ENCODE assay signal across 1 cellular context in the genomic region with DNA sequence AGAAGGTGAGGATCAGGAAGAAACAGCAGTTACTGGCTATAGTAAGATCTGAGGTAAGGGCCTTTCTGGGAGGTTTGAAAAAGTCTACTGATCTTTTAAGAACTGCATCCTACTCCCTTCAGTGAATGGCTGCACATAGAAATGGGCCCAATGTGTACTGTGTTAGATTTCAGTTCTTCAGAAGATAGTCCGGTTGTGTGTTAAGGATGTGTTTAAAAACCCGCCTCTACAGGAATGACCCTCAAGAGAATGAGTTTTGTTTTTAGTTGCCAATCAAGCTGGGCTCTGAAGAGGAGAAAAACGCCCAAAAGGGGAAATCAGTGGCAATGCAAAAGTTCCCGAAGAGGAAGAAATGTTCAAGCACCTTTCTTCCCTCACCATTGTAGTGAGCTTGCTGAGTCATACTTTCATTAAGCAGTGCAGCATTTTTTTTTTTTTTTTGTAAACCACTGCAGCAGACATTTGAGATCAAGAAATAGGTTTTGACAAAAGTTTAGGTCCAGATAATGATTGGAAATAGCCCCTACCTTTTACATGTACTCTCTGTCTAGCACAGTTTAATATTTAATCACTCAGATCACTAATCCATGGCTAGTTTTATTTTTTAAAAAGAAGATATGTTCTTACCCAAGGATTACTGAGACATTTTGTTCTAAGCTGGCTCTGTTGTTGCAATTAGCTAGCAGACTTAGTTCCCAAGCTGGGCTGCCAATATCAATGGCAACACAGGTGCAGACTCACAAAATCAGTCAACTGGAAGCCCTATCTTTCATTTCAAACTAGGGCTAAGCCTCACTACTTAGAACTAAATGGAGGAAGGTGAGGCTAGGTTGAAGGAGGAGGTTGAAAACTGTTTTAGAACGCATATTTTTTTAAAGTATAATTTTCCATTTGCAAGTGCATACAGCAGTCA.
TF ChIP-seq lines count a peak whose summit lies in the region.

No MANE protein-coding gene starts in this region.

TF ChIP-seq in IMR-90, 13 proteins besides CTCF, POLR2A, EP300 and RAD21:
- TF ChIP-seq, protein P1, sequence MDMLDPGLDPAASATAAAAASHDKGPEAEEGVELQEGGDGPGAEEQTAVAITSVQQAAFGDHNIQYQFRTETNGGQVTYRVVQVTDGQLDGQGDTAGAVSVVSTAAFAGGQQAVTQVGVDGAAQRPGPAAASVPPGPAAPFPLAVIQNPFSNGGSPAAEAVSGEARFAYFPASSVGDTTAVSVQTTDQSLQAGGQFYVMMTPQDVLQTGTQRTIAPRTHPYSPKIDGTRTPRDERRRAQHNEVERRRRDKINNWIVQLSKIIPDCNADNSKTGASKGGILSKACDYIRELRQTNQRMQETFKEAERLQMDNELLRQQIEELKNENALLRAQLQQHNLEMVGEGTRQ (IDR thresholded peaks at IDR 0.05; ENCODE audit: low read depth, low read length): no peak
- TF ChIP-seq BHLHE40 (IDR thresholded peaks at IDR 0.05; ENCODE audit: low read depth, low read length) (no peak), MAFK (IDR thresholded peaks at IDR 0.05; ENCODE audit: low read depth, low read length) (peak; percentile 23; the same call in 1 of the 2 replicates), FOS (IDR thresholded peaks at IDR 0.05; ENCODE audit: low read depth, low read length) (no peak), NFE2L2 (IDR thresholded peaks at IDR 0.05; ENCODE audit: low read depth, low read length) (peak; percentile 71), SMC3 (IDR thresholded peaks at IDR 0.05; ENCODE audit: low read depth, low read length) (no peak), RFX5 (IDR thresholded peaks at IDR 0.05; ENCODE audit: low read depth, low read length) (no peak), MAZ (IDR thresholded peaks at IDR 0.05; ENCODE audit: borderline replicate concordance, low read depth, low read length) (no peak)
